In the genomic region with DNA sequence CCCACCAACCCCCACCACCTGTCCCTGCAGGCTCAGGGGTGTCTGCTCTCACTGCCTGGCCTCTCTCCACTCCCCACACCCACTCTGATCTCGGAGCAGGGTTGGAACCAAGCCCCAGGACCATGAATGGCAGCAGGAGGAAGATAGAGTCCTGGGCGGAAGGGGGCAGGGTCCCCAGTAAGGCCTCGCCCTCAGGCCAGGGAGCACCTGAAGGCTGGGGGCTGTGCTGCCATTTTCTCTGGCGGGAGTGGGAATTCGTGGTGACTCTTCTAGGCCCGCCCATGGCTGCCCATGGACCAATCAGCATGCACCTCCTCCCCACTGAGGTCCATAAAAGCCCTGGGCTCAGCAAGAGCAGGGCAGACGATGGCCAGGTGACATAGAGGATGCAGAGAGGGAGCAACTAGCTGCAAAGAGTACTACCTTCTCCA, we compare ENCODE assay signal across 2 cellular contexts.
TF ChIP-seq lines count a peak whose summit lies in the region.

No MANE protein-coding gene starts in this region.

TF ChIP-seq in HCT116, 20 proteins besides CTCF, POLR2A, EP300 and RAD21:
- no peak for TF ChIP-seq SIN3A (IDR thresholded peaks at IDR 0.05; ENCODE audit: low read depth)
- no peak for TF ChIP-seq JUND (IDR thresholded peaks at IDR 0.05)
- TF ChIP-seq TCF7L2 (IDR thresholded peaks at IDR 0.05; ENCODE audit: borderline replicate concordance, extremely low read depth, insufficient read depth, insufficient read length): no peak
- TF ChIP-seq ZNF274 (IDR thresholded peaks at IDR 0.05; ENCODE audit: low read depth, low read length): no peak
- no peak for TF ChIP-seq EGR1 (IDR thresholded peaks at IDR 0.05; ENCODE audit: low read depth)
- TF ChIP-seq, protein P1, sequence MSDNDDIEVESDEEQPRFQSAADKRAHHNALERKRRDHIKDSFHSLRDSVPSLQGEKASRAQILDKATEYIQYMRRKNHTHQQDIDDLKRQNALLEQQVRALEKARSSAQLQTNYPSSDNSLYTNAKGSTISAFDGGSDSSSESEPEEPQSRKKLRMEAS (IDR thresholded peaks at IDR 0.05): no peak
- TF ChIP-seq ZFX (IDR thresholded peaks at IDR 0.05): no peak
- TF ChIP-seq, protein P2, sequence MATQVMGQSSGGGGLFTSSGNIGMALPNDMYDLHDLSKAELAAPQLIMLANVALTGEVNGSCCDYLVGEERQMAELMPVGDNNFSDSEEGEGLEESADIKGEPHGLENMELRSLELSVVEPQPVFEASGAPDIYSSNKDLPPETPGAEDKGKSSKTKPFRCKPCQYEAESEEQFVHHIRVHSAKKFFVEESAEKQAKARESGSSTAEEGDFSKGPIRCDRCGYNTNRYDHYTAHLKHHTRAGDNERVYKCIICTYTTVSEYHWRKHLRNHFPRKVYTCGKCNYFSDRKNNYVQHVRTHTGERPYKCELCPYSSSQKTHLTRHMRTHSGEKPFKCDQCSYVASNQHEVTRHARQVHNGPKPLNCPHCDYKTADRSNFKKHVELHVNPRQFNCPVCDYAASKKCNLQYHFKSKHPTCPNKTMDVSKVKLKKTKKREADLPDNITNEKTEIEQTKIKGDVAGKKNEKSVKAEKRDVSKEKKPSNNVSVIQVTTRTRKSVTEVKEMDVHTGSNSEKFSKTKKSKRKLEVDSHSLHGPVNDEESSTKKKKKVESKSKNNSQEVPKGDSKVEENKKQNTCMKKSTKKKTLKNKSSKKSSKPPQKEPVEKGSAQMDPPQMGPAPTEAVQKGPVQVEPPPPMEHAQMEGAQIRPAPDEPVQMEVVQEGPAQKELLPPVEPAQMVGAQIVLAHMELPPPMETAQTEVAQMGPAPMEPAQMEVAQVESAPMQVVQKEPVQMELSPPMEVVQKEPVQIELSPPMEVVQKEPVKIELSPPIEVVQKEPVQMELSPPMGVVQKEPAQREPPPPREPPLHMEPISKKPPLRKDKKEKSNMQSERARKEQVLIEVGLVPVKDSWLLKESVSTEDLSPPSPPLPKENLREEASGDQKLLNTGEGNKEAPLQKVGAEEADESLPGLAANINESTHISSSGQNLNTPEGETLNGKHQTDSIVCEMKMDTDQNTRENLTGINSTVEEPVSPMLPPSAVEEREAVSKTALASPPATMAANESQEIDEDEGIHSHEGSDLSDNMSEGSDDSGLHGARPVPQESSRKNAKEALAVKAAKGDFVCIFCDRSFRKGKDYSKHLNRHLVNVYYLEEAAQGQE (IDR thresholded peaks at IDR 0.05; ENCODE audit: low read depth): no peak
- no peak for TF ChIP-seq ELF1 (IDR thresholded peaks at IDR 0.05; ENCODE audit: borderline replicate concordance, low read depth)
- TF ChIP-seq CEBPB (IDR thresholded peaks at IDR 0.05; ENCODE audit: low read depth): no peak
- TF ChIP-seq FOSL1 (IDR thresholded peaks at IDR 0.05; ENCODE audit: low read depth): no peak
- TF ChIP-seq, protein P3, sequence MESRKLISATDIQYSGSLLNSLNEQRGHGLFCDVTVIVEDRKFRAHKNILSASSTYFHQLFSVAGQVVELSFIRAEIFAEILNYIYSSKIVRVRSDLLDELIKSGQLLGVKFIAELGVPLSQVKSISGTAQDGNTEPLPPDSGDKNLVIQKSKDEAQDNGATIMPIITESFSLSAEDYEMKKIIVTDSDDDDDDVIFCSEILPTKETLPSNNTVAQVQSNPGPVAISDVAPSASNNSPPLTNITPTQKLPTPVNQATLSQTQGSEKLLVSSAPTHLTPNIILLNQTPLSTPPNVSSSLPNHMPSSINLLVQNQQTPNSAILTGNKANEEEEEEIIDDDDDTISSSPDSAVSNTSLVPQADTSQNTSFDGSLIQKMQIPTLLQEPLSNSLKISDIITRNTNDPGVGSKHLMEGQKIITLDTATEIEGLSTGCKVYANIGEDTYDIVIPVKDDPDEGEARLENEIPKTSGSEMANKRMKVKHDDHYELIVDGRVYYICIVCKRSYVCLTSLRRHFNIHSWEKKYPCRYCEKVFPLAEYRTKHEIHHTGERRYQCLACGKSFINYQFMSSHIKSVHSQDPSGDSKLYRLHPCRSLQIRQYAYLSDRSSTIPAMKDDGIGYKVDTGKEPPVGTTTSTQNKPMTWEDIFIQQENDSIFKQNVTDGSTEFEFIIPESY (IDR thresholded peaks at IDR 0.05; ENCODE audit: extremely low read depth, insufficient replicate concordance, low read length): no peak
- no peak for TF ChIP-seq YY1 (IDR thresholded peaks at IDR 0.05; ENCODE audit: extremely low read depth, insufficient replicate concordance, low read depth, low read length)
- TF ChIP-seq, protein P4, sequence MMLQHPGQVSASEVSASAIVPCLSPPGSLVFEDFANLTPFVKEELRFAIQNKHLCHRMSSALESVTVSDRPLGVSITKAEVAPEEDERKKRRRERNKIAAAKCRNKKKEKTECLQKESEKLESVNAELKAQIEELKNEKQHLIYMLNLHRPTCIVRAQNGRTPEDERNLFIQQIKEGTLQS (IDR thresholded peaks at IDR 0.05): no peak

TF ChIP-seq in K562, 482 proteins besides CTCF, POLR2A, EP300 and RAD21:
- TF ChIP-seq KDM2B (CRISPR knock-in tag; IDR thresholded peaks at IDR 0.05) (no peak), YY1 (IDR thresholded peaks at IDR 0.05; ENCODE audit: borderline replicate concordance in 1 of 3, control insufficient read depth in 1 of 3, extremely low read depth in 1 of 3, insufficient read depth in 3 of 3, insufficient read length in 1 of 3, insufficient replicate concordance in 2 of 3, low read depth in 1 of 3, low read length in 2 of 3) (peak in 1 of 3 experiments; percentile 15), RBM15 (IDR thresholded peaks at IDR 0.05; ENCODE audit: insufficient read depth, low read length) (no peak), ZNF124 (CRISPR knock-in tag; IDR thresholded peaks at IDR 0.05) (no peak), RBM17 (IDR thresholded peaks at IDR 0.05; ENCODE audit: borderline replicate concordance, low read depth, low read length) (no peak), SETDB1 (IDR thresholded peaks at IDR 0.05; ENCODE audit: low read length) (no peak), JUND (IDR thresholded peaks at IDR 0.05; ENCODE audit: borderline replicate concordance, low read depth, low read length) (no peak), JUND (tag; IDR thresholded peaks at IDR 0.05; ENCODE audit: borderline replicate concordance, low read depth, low read length) (no peak)
